38 cellular contexts compared by ENCODE assay signal in genomic region chr9:20085842-20086241, GRCh38.
"Had no signal": no experiment of that assay in that cellular context is flagged by ENCODE, and none has a peak within 500 bp of the region (broad histone marks: within the 10 kb centered on the region; RNA-seq: fewer than 3 reads in every experiment).

No MANE protein-coding gene starts in this region.

- H3K4me1 Mint-ChIP-seq: activated B cell treated with CpG ODN at 0.5 μM for 24 hours; activated naive CD8-positive, alpha-beta T cell treated with anti-CD3 and anti-CD28 coated beads for 36 hours; activated T-helper 17 cell treated with anti-CD3 and anti-CD28 coated beads, Interleukin-2, amount 50 U/mL, for 72 hours; central memory CD8-positive, alpha-beta T cell had no signal

- H3K27me3 Mint-ChIP-seq: activated B cell treated with CpG ODN at 0.5 μM for 24 hours; activated CD8-positive, alpha-beta T cell treated with anti-CD3 and anti-CD28 coated beads for 36 hours; activated naive CD8-positive, alpha-beta T cell treated with anti-CD3 and anti-CD28 coated beads for 36 hours; activated T-helper 17 cell treated with anti-CD3 and anti-CD28 coated beads, Interleukin-2, amount 50 U/mL, for 72 hours; central memory CD8-positive, alpha-beta T cell had no signal

- H3K27ac Mint-ChIP-seq: activated B cell treated with CpG ODN at 0.5 μM for 24 hours; activated CD4-positive, alpha-beta memory T cell treated with anti-CD3 and anti-CD28 coated beads for 36 hours; activated CD4-positive, alpha-beta T cell treated with anti-CD3 and anti-CD28 coated beads, Interleukin-2, amount 10 ng/mL, durations not matched to agents 24 days and 14 days; activated CD8-positive, alpha-beta T cell treated with anti-CD3 and anti-CD28 coated beads for 36 hours; activated naive CD4-positive, alpha-beta T cell treated with anti-CD3 and anti-CD28 coated beads for 36 hours; activated naive CD4-positive, alpha-beta T cell treated with anti-CD3 and anti-CD28 coated beads, Interleukin-2, amount 50 U/mL, for 72 hours; activated naive CD8-positive, alpha-beta T cell treated with anti-CD3 and anti-CD28 coated beads for 36 hours; activated T-cell treated with anti-CD3 and anti-CD28 coated beads, Interleukin-2, amount 50 U/mL, for 72 hours; activated T-helper 1 cell treated with anti-CD3 and anti-CD28 coated beads, Interleukin-12 subunit alpha, Interleukin-12 subunit beta, Interleukin-2, Interleukin-4 antibody, amounts not matched to agents 30 ng/mL and 10 ng/mL and 1 ng/mL, durations not matched to agents 14 hours and 24 hours and 36 hours; activated T-helper 17 cell treated with anti-CD3 and anti-CD28 coated beads, Interleukin-2, amount 50 U/mL, for 72 hours; T-helper 1 cell treated with Interleukin-12 subunit alpha and Interleukin-12 subunit beta and Interleukin-4 antibody, amounts not matched to agents 30 μg/mL and 1 μg/mL, for 36 hours; T-helper 2 cell treated with Interferon-gamma antibody and Interleukin-4, amounts not matched to agents 5 μg/mL and 100 μg/mL, for 36 hours had no signal

- H3K9me3 ChIP-seq: adrenal gland, body of pancreas, breast epithelium had no signal

- H3K27me3 ChIP-seq: adrenal gland, body of pancreas, brain microvascular endothelial cell, breast epithelium, cardiac muscle cell had no signal

- H3K4me3 Mint-ChIP-seq: activated B cell treated with CpG ODN at 0.5 μM for 24 hours; activated CD4-positive, alpha-beta memory T cell treated with anti-CD3 and anti-CD28 coated beads for 36 hours; activated CD4-positive, alpha-beta T cell treated with anti-CD3 and anti-CD28 coated beads, Interleukin-2, amount 10 ng/mL, durations not matched to agents 24 days and 14 days; activated CD8-positive, alpha-beta T cell treated with anti-CD3 and anti-CD28 coated beads for 36 hours; activated naive CD4-positive, alpha-beta T cell treated with anti-CD3 and anti-CD28 coated beads for 36 hours; activated naive CD8-positive, alpha-beta T cell treated with anti-CD3 and anti-CD28 coated beads for 36 hours; activated T-cell treated with anti-CD3 and anti-CD28 coated beads, Interleukin-2, amount 50 U/mL, for 4 hours; activated T-cell treated with anti-CD3 and anti-CD28 coated beads, Interleukin-2, amount 50 U/mL, for 72 hours; activated T-helper 1 cell treated with anti-CD3 and anti-CD28 coated beads, Interleukin-12 subunit alpha, Interleukin-12 subunit beta, Interleukin-2, Interleukin-4 antibody, amounts not matched to agents 30 ng/mL and 10 ng/mL and 1 ng/mL, durations not matched to agents 14 hours and 24 hours and 36 hours; activated T-helper 17 cell treated with anti-CD3 and anti-CD28 coated beads, Interleukin-2, amount 50 U/mL, for 72 hours; central memory CD8-positive, alpha-beta T cell; T-helper 1 cell treated with Interleukin-12 subunit alpha and Interleukin-12 subunit beta and Interleukin-4 antibody, amounts not matched to agents 30 μg/mL and 1 μg/mL, for 36 hours; T-helper 2 cell treated with Interferon-gamma antibody and Interleukin-4, amounts not matched to agents 5 μg/mL and 100 μg/mL, for 36 hours had no signal

- H3K4me3 ChIP-seq: adrenal gland, body of pancreas, breast epithelium, cardiac muscle cell had no signal

- DNase-seq: activated B cell treated with CpG ODN at 0.5 μM for 24 hours; activated CD4-positive, alpha-beta memory T cell treated with anti-CD3 and anti-CD28 coated beads for 36 hours; activated CD4-positive, alpha-beta T cell treated with anti-CD3 and anti-CD28 coated beads for 4 hours; activated CD4-positive, alpha-beta T cell treated with anti-CD3 and anti-CD28 coated beads, Interleukin-2, amount 10 ng/mL, durations not matched to agents 24 days and 14 days; activated CD4-positive, alpha-beta T cell treated with anti-CD3 and anti-CD28 coated beads, Interleukin-2, amount 50 U/mL, for 1 hour; activated CD4-positive, alpha-beta T cell treated with anti-CD3 and anti-CD28 coated beads, Interleukin-2, amount 50 U/mL, for 4 hours; activated CD4-positive, CD25-positive, alpha-beta regulatory T cell treated with anti-CD3 and anti-CD28 coated beads, Interleukin-2, amount 50 U/mL, for 72 hours; activated CD8-positive, alpha-beta memory T cell treated with anti-CD3 and anti-CD28 coated beads, Interleukin-2, amount 50 U/mL, for 4 hours; activated CD8-positive, alpha-beta T cell treated with anti-CD3 and anti-CD28 coated beads for 36 hours; activated effector memory CD4-positive, alpha-beta T cell treated with anti-CD3 and anti-CD28 coated beads, Interleukin-2, amount 50 U/mL, for 16 hours; activated gamma-delta T cell treated with Interleukin-2 at 50 U/mL for 16 hours; activated naive CD4-positive, alpha-beta T cell; activated naive CD4-positive, alpha-beta T cell treated with anti-CD3 and anti-CD28 coated beads for 36 hours; activated naive CD4-positive, alpha-beta T cell treated with anti-CD3 and anti-CD28 coated beads, Interleukin-2, amount 50 U/mL, for 16 hours; activated naive CD8-positive, alpha-beta T cell treated with anti-CD3 and anti-CD28 coated beads for 36 hours; activated T-cell treated with anti-CD3 and anti-CD28 coated beads for 4 hours; activated T-cell treated with anti-CD3 and anti-CD28 coated beads, Interleukin-2, amount 50 U/mL, for 1 hour; activated T-cell treated with anti-CD3 and anti-CD28 coated beads, Interleukin-2, amount 50 U/mL, for 4 hours; activated T-cell treated with anti-CD3 and anti-CD28 coated beads, Interleukin-2, amount 50 U/mL, for 72 hours; adrenal gland; amniotic stem cell; aorta; body of pancreas; brain microvascular endothelial cell; caudate nucleus; cerebellar nuclear complex; T-helper 1 cell; T-helper 2 cell; T-helper 9 cell had no signal

- H3K36me3 ChIP-seq: adrenal gland, brain microvascular endothelial cell, breast epithelium, cardiac muscle cell had no signal

- H3K9me3 Mint-ChIP-seq: activated B cell treated with CpG ODN at 0.5 μM for 24 hours had no signal

- H3K4me1 ChIP-seq: adrenal gland, body of pancreas, breast epithelium had no signal

- H3K27ac ChIP-seq: adrenal gland, body of pancreas, brain microvascular endothelial cell, breast epithelium, cardiac muscle cell, VCaP had no signal
